Comparison of ENCODE assay signal across 11 cellular contexts in the genomic region with DNA sequence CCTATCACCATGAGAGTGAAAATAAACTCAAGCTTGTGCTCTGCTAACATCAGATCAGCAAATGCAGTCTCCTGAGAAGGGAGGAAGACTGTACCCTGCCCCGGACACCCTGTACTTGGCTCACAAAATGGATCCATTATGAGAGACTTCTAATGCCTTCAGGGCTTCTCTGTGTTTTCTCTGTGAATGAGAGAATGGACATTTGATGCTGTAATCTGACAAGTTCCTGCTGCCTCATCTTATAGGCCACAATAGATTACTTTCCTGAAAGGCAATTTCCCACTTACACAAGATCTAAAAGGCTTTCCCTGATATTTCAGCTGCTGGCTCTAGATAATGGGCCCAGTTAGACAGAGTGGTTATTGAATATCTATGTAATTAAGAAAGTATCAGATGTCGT.
"Had no signal": no experiment of that assay in that cellular context is flagged by ENCODE, and none has a peak within 500 bp of the region (broad histone marks: within the 10 kb centered on the region; RNA-seq: fewer than 3 reads in every experiment).

No MANE protein-coding gene starts in this region.

- DNase-seq: activated CD4-positive, alpha-beta T cell treated with anti-CD3 and anti-CD28 coated beads, Interleukin-2, amount 10 ng/mL, durations not matched to agents 24 days and 14 days; activated naive CD4-positive, alpha-beta T cell treated with anti-CD3 and anti-CD28 coated beads, Interleukin-2, amount 10 ng/mL, durations not matched to agents 7 days and 5 days; colonic mucosa; effector CD8-positive, alpha-beta T cell; islet precursor cell; pancreas; stimulated activated CD4-positive, alpha-beta T cell treated with anti-CD3 and anti-CD28 coated beads, Interleukin-12 subunit alpha, Interleukin-12 subunit beta, amount 100 ng/mL, for 4 hours; stimulated activated naive CD4-positive, alpha-beta T cell; substantia nigra had no signal

- H3K4me1 ChIP-seq: colonic mucosa, gastroesophageal sphincter, pancreas had no signal

- H3K4me3 ChIP-seq: colonic mucosa, gastroesophageal sphincter, pancreas had no signal

- H3K27me3 ChIP-seq: colonic mucosa, gastroesophageal sphincter, pancreas had no signal

- H3K27ac ChIP-seq: colonic mucosa, gastroesophageal sphincter, pancreas had no signal

- ATAC-seq: gastroesophageal sphincter, pancreas, WTC11 had no signal

- H3K9me3 ChIP-seq: colonic mucosa, gastroesophageal sphincter, pancreas had no signal

- H3K36me3 ChIP-seq: colonic mucosa, gastroesophageal sphincter, pancreas had no signal
